8 cellular contexts compared by ENCODE assay signal in the genomic region with DNA sequence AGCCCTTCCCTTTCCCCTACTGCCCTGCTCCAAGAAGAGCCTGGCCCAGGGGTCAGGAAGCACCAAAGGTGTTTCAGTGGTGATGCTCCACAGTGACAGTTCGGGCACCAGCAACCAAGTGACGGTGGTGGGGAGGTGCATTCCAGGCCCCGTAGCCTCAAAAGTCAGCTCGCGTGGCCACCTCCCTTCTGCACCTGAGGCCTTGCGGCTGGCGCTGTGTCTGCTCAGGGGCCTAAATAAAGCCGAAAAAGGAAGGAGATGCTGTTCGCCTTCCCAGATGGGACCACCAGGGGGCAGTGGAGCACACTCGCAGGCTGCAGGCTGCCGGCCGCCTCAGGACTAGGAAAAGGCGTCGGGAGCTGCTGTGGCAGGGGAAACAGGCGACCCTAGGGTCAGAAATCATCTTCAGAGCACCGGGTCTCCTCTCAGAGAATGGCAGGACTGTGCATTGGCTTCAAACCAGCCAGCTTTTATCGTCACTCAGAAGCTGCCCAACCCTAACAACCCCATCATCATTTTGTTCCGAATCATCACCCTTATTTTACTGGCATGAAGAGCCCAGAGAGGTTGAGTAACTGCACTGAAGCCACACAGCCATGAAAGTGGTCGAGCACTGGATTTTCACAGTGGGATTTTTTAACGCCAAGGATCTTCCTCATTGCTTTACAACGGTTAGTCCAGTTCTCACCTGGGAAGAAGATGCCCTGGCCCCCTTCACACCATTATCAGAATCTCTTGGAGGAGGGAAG.
DNase-seq lines count a peak whose midpoint lies in the region; TF ChIP-seq lines count a peak whose summit lies in the region.

No MANE protein-coding gene starts in this region.

- no peak overlapping the region for H3K23ac ChIP-seq in neuronal stem cell (ENCODE audit: low read depth, low read length, poor library complexity)

- peak; percentile 27 to 72 for DNase-seq in NCI-H446 (lab: John Stamatoyannopoulos, UW)
- no peak for DNase-seq in NCI-H446 treated with DMSO at 0.1 percent for 48 hours (lab: John Stamatoyannopoulos, UW)
- DNase-seq in HAP-1 (ENCODE audit: low spot score in 2 of 2), result peak; percentile 58 to 89
- peak; percentile 60 for DNase-seq in NB4 (ENCODE audit: low read depth)
- peak; percentile 72 for DNase-seq in UCSD-AML1 (lab: John Stamatoyannopoulos, UW; ENCODE audit: unreplicated experiment)
- no peak for DNase-seq in esophagus muscularis mucosa (ENCODE audit: extremely low spot score)
- peak; percentile 69 for DNase-seq in neuronal stem cell (ENCODE audit: low spot score)
- no peak for DNase-seq in EL

- TF ChIP-seq CTCF in NB4 (IDR thresholded peaks at IDR 0.05; ENCODE audit: low read depth, low read length) (peak; percentile 76), esophagus muscularis mucosa (IDR thresholded peaks at IDR 0.05) (peak; percentile 55 to 71 (median 55))

- no peaks in the 10 kb centered on the region for H3K36me3 ChIP-seq in HAP-1 (replicated peaks)
- H3K36me3 ChIP-seq in esophagus muscularis mucosa, result no peaks in the 10 kb centered on the region
- H3K36me3 ChIP-seq in neuronal stem cell (replicated peaks in 1 of 2; ENCODE audit: control insufficient read depth in 2 of 2, insufficient read depth in 2 of 2, low read length in 2 of 2), result no peaks in the 10 kb centered on the region

- H2BK120ac ChIP-seq in neuronal stem cell (ENCODE audit: low read depth, low read length), result no peak overlapping the region

- H3K9ac ChIP-seq in neuronal stem cell (ENCODE audit: low read depth, low read length, poor library complexity), result no peak overlapping the region

- no peak for TF ChIP-seq POLR2A in NB4 (IDR thresholded peaks at IDR 0.05; ENCODE audit: extremely low read depth, insufficient read length)
- TF ChIP-seq POLR2A in esophagus muscularis mucosa (IDR thresholded peaks at IDR 0.05; ENCODE audit: low read depth), result no peak

- no peak overlapping the region for H2BK5ac ChIP-seq in neuronal stem cell (ENCODE audit: low read length)

- no peak overlapping the region for H3K4ac ChIP-seq in neuronal stem cell (ENCODE audit: low read length)

- H3K4me1 ChIP-seq in HAP-1 (no peaks in the 10 kb centered on the region), esophagus muscularis mucosa (peaks cover 0 to 7% (median 0%) of the 10 kb centered on the region in 4 donors), neuronal stem cell (ENCODE audit: control insufficient read depth in 2 of 2, insufficient read depth in 1 of 2, low read depth in 1 of 2, low read length in 2 of 2) (peaks cover 0 to 2% of the 10 kb centered on the region in 2 donors)

- H3K9me3 ChIP-seq in HAP-1 (no peaks in the 10 kb centered on the region), esophagus muscularis mucosa (no peaks in the 10 kb centered on the region), neuronal stem cell (replicated peaks in 1 of 2; ENCODE audit: control insufficient read depth in 2 of 2, insufficient read depth in 1 of 2, low read depth in 1 of 2, low read length in 2 of 2) (no peaks in the 10 kb centered on the region)

- H3K27me3 ChIP-seq in HAP-1 (ENCODE audit: low read depth), result no peaks in the 10 kb centered on the region
- H3K27me3 ChIP-seq in esophagus muscularis mucosa, result peaks cover 0 to 4% (median 0%) of the 10 kb centered on the region in 4 donors
- no peaks in the 10 kb centered on the region for H3K27me3 ChIP-seq in neuronal stem cell (ENCODE audit: control insufficient read depth in 3 of 3, insufficient read depth in 3 of 3, low read depth in 1 of 3, low read length in 3 of 3)

- in situ Hi-C loops in HAP-1 (cut with MboI; ENCODE audit: low sequenced_read_pairs), result no loop called here

- H3K79me1 ChIP-seq in neuronal stem cell (ENCODE audit: low read depth, low read length), result no peaks in the 10 kb centered on the region

- H2BK12ac ChIP-seq in neuronal stem cell (ENCODE audit: low read length), result no peak overlapping the region

- peak overlapping the region; percentile 28 for H2AFZ ChIP-seq in neuronal stem cell (ENCODE audit: low read length)

- no peak overlapping the region for H3K18ac ChIP-seq in neuronal stem cell (ENCODE audit: low read length)

- no peak overlapping the region for H3K14ac ChIP-seq in neuronal stem cell (ENCODE audit: low read length)

- no peak overlapping the region for H2AK5ac ChIP-seq in neuronal stem cell (ENCODE audit: low read depth, low read length)

- no peak overlapping the region for H4K8ac ChIP-seq in neuronal stem cell (ENCODE audit: low read depth, low read length)

- H3K4me3 ChIP-seq in HAP-1 (no peak overlapping the region), NB4 (ENCODE audit: low read depth, low read length) (no peak overlapping the region), esophagus muscularis mucosa (no peak overlapping the region), neuronal stem cell (ENCODE audit: low read length in 2 of 2) (no peak overlapping the region)

- no peak overlapping the region for H3K4me2 ChIP-seq in neuronal stem cell (ENCODE audit: insufficient read depth, low read length, poor library complexity, severe bottlenecking)

- H4K91ac ChIP-seq in neuronal stem cell (ENCODE audit: low read depth, low read length, poor library complexity), result no peak overlapping the region

- WGBS in esophagus muscularis mucosa, result 26% methylated on average over 13 of the region's 21 CpGs
- WGBS in neuronal stem cell (ENCODE audit: extremely low coverage in 2 of 2, insufficient read length in 2 of 2, insufficient replicate concordance in 1 of 2), 2 donors, result no CpG with 5 or more reads among the region's 21 CpGs

- TF ChIP-seq EP300 in esophagus muscularis mucosa (IDR thresholded peaks at IDR 0.05), result no peak

- intact Hi-C loops in esophagus muscularis mucosa (cut with DNase I), result no loop called here

- no peak overlapping the region for H2BK15ac ChIP-seq in neuronal stem cell (ENCODE audit: low read length)

- H3K27ac ChIP-seq in esophagus muscularis mucosa (replicated peaks in 1 of 4) (no peak overlapping the region), neuronal stem cell (replicated peaks; ENCODE audit: low read length) (no peak overlapping the region)

Comparison
In these comparisons a context has a peak if more than half of its experiments do, and no peak if none do; other contexts are left out.
1. DNase-seq: peak in NCI-H446 (2 of 2), HAP-1 (2 of 2), NB4 (single experiment), UCSD-AML1 (single experiment) and neuronal stem cell (single experiment); none in NCI-H446 treated with DMSO at 0.1 percent for 48 hours (single experiment), esophagus muscularis mucosa (single experiment) and EL (single experiment).